In the genomic region with DNA sequence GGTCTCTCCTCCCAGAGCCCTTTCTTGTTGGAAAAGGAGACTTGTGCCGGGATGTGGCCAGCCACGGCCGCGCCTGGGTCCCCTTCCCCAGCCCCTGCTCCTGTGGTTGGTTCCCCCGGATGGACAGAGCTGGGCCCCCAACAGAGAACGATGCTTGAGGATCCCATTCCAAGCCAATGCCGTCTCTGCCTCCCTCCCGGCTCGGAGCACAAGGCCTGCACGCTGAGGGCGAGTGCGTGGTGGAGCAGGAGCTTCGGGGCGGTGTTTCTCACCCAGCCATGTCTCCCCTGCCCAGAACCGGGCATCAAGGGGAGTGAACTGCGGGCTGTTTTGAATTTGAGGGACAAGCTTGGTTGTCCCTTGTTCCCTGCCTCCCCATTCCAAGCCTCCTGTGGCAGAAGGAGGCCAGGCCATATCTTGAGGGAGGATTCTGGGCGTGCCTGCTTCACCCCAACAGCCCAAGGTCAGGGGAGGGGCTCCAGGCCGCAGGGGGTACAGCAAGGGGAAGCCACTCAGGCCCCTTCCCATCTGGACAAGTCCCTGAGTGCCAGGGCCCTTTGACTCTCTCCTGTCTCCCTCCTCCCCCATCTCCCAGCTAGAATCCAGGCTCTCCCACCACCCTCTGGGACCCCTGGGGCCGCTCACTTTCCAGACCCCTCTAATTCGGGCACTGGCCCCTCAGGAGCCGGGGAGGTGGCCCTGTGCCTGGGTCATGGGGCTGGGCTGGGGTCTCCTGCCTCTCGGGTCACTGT, we compare ENCODE assay signal across 1 cellular context.
TF ChIP-seq lines count a peak whose summit lies in the region.

No MANE protein-coding gene starts in this region.

TF ChIP-seq in liver, 16 proteins besides CTCF, POLR2A, EP300 and RAD21 (continued from another document):
- TF ChIP-seq HNF4G (IDR thresholded peaks at IDR 0.05) (no peak), TAF1 (conservative IDR thresholded peaks at IDR 0.05) (no peak)
- TF ChIP-seq, protein P1, sequence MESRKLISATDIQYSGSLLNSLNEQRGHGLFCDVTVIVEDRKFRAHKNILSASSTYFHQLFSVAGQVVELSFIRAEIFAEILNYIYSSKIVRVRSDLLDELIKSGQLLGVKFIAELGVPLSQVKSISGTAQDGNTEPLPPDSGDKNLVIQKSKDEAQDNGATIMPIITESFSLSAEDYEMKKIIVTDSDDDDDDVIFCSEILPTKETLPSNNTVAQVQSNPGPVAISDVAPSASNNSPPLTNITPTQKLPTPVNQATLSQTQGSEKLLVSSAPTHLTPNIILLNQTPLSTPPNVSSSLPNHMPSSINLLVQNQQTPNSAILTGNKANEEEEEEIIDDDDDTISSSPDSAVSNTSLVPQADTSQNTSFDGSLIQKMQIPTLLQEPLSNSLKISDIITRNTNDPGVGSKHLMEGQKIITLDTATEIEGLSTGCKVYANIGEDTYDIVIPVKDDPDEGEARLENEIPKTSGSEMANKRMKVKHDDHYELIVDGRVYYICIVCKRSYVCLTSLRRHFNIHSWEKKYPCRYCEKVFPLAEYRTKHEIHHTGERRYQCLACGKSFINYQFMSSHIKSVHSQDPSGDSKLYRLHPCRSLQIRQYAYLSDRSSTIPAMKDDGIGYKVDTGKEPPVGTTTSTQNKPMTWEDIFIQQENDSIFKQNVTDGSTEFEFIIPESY (IDR thresholded peaks at IDR 0.05): no peak
